29 cellular contexts compared by ENCODE assay signal in the genomic region with DNA sequence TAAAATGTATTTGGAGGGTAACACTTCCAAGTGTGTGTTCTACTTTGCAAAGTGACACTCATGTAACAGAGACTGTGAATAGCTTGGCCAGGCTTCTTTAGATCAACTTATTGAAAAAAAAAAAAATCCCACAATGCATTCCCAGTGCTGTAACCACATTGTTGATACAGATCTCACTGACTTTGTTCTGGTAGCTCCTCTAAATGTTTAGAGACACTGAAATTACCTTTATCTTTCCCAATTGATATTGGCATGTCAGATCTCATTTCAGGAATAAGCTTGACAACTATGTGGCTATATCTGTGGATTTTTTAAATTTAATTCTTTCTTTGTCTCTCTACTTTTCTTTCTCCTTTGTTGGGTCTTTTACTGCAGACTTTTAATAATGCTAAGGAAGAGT.
A peak's percentile ranks its signal among the peaks of the same experiment; 100 is the strongest.
DNase-seq lines count a peak whose midpoint lies in the region; ATAC-seq and TF ChIP-seq lines count a peak whose summit lies in the region.
"Had no signal": no experiment of that assay in that cellular context is flagged by ENCODE, and none has a peak within 500 bp of the region (broad histone marks: within the 10 kb centered on the region; RNA-seq: fewer than 3 reads in every experiment).

No MANE protein-coding gene starts in this region.

- H3K27me3 ChIP-seq in SK-N-SH (ENCODE audit: insufficient read depth): no peaks in the 10 kb centered on the region
- H3K27me3 ChIP-seq: BE2C; BLaER1; BLaER1 treated with 17β-estradiol and CSF1 and Interleukin-3, amounts not matched to agents 10 nM and 100 nM had no signal

- H2AFZ ChIP-seq in SK-N-SH (ENCODE audit: low read depth): no peak overlapping the region

- no peak for TF ChIP-seq RAD21 in SK-N-SH (IDR thresholded peaks at IDR 0.05; ENCODE audit: low read length)

- no peak overlapping the region for H3K4me3 ChIP-seq in SK-N-SH (ENCODE audit: low read depth in 2 of 2, low read length in 1 of 2)
- H3K4me3 ChIP-seq: A549; BLaER1; BLaER1 treated with 17β-estradiol and CSF1 and Interleukin-3, amounts not matched to agents 10 nM and 100 nM had no signal

- no peak overlapping the region for H3K4me2 ChIP-seq in SK-N-SH
- H3K4me2 ChIP-seq: A549; BLaER1; BLaER1 treated with 17β-estradiol and CSF1 and Interleukin-3, amounts not matched to agents 10 nM and 100 nM had no signal

- no peaks in the 10 kb centered on the region for H3F3A ChIP-seq in SK-N-SH (replicated peaks; ENCODE audit: insufficient read depth)

- no peaks in the 10 kb centered on the region for H4K20me1 ChIP-seq in SK-N-SH (ENCODE audit: insufficient read depth)
- H4K20me1 ChIP-seq: BLaER1; BLaER1 treated with 17β-estradiol and CSF1 and Interleukin-3, amounts not matched to agents 10 nM and 100 nM had no signal

- no peak for TF ChIP-seq EP300 in SK-N-SH (IDR thresholded peaks at IDR 0.05; ENCODE audit: borderline replicate concordance in 1 of 2, low read depth in 1 of 2, low read length in 1 of 2)

- H3K9me3 ChIP-seq in SK-N-SH: no peaks in the 10 kb centered on the region
- H3K9me3 ChIP-seq: A549, BE2C, BLaER1, Caco-2 had no signal

- H3K9me2 ChIP-seq in SK-N-SH: no peaks in the 10 kb centered on the region

- DNase-seq in SK-N-SH (no peak), SK-N-DZ (ENCODE audit: low spot score) (peak; percentile 66), NCI-H146 treated with DMSO at 0.1 percent for 48 hours (lab: John Stamatoyannopoulos, UW; ENCODE audit: unreplicated experiment) (no peak)
- DNase-seq: 8988T; ACHN; AML-193; BE2C; C1 segment of cervical spinal cord; Caco-2; Calu3; CD4-positive, alpha-beta memory T cell; CD4-positive, alpha-beta T cell; CD4-positive, CD25-positive, alpha-beta regulatory T cell; CD8-positive, alpha-beta memory T cell; CD8-positive, alpha-beta T cell; COR-L47; DMS 273 treated with DMSO at 0.1 percent for 48 hours; DMS153; DMS53; DMS79; DMS79 treated with DMSO at 0.1 percent for 48 hours; DND-41; EL had no signal

- H3K79me2 ChIP-seq in SK-N-SH (ENCODE audit: insufficient read depth): no peaks in the 10 kb centered on the region

- H3K27ac ChIP-seq in SK-N-SH (ENCODE audit: low read depth in 2 of 2, low read length in 1 of 2): no peak overlapping the region
- H3K27ac ChIP-seq: 22Rv1; A549; BLaER1; BLaER1 treated with 17β-estradiol and CSF1 and Interleukin-3, amounts not matched to agents 10 nM and 100 nM; C4-2B had no signal

- no peaks in the 10 kb centered on the region for H3K36me3 ChIP-seq in SK-N-SH (replicated peaks in 1 of 2; ENCODE audit: control insufficient read depth in 1 of 2, insufficient read depth in 2 of 2, low read length in 1 of 2)
- H3K36me3 ChIP-seq: BE2C; BLaER1; BLaER1 treated with 17β-estradiol and CSF1 and Interleukin-3, amounts not matched to agents 10 nM and 100 nM had no signal

- ATAC-seq in SK-N-SH treated with all-trans-retinoic acid at 6 μM for 48 hours: no peak
- ATAC-seq: A549; CD8-positive, alpha-beta T cell had no signal

- CTCF ChIA-PET in SK-N-SH (lab: Yijun Ruan, JAX): interaction anchor here (0.7 to 1.2 kb wide), 2 partner anchors 12 to 416 kb away, joined by 3 to 4 read pairs; no protein-coding TSS in a partner anchor

- POLR2A ChIA-PET in SK-N-SH (lab: Yijun Ruan, JAX): no interaction called here

- H3K4me1 ChIP-seq in SK-N-SH (ENCODE audit: control insufficient read depth in 1 of 2, insufficient read depth in 2 of 2, low read depth in 1 of 2, low read length in 1 of 2): no peaks in the 10 kb centered on the region
- H3K4me1 ChIP-seq: A549; BLaER1; BLaER1 treated with 17β-estradiol and CSF1 and Interleukin-3, amounts not matched to agents 10 nM and 100 nM; Caco-2 had no signal

- TF ChIP-seq CTCF in SK-N-SH (IDR thresholded peaks at IDR 0.05): no peak

- H3K9ac ChIP-seq in SK-N-SH: no peak overlapping the region
- H3K9ac ChIP-seq: BLaER1; BLaER1 treated with 17β-estradiol and CSF1 and Interleukin-3, amounts not matched to agents 10 nM and 100 nM had no signal

TF ChIP-seq in SK-N-SH, 30 proteins besides CTCF, POLR2A, EP300 and RAD21:
- TF ChIP-seq TCF12 (IDR thresholded peaks at IDR 0.05) (no peak), GATA2 (CRISPR knock-in tag; IDR thresholded peaks at IDR 0.05) (peak; percentile 61)

TF ChIP-seq in SK-N-SH treated with all-trans-retinoic acid at 6 μM for 48 hours, 23 proteins besides CTCF, POLR2A, EP300 and RAD21:
- TF ChIP-seq TCF4 (CRISPR knock-in tag; IDR thresholded peaks at IDR 0.05; ENCODE audit: borderline replicate concordance) (no peak), ZC3H10 (CRISPR knock-in tag; IDR thresholded peaks at IDR 0.05) (no peak), ISL1 (CRISPR knock-in tag; IDR thresholded peaks at IDR 0.05) (no peak), ZFP3 (CRISPR knock-in tag; IDR thresholded peaks at IDR 0.05) (no peak), GLIS3 (CRISPR knock-in tag; IDR thresholded peaks at IDR 0.05) (no peak)
